10 cellular contexts compared by ENCODE assay signal in genomic region chr19:32287811-32288227, GRCh38. TPM values are rescaled to one million over a fixed set of nuclear protein-coding genes. Genes with fewer than 3 reads are reported as not detected.
DNase-seq lines count a peak whose midpoint lies in the region; ATAC-seq and TF ChIP-seq lines count a peak whose summit lies in the region.
"Had no signal": no experiment of that assay in that cellular context is flagged by ENCODE, and none has a peak within 500 bp of the region (broad histone marks: within the 10 kb centered on the region; RNA-seq: fewer than 3 reads in every experiment).

No MANE protein-coding gene starts in this region.

- H3K36me3 ChIP-seq in Karpas-422 (ENCODE audit: insufficient read depth, low read length), result no peaks in the 10 kb centered on the region
- no peaks in the 10 kb centered on the region for H3K36me3 ChIP-seq in right atrium auricular region
- no peaks in the 10 kb centered on the region for H3K36me3 ChIP-seq in gastrocnemius medialis

- H3K4me3 ChIP-seq in Karpas-422 (ENCODE audit: low read length) (no peak overlapping the region), right atrium auricular region (no peak overlapping the region), gastrocnemius medialis (peak overlapping the region in 1 of 4 donors; percentile 28)

- no peak for TF ChIP-seq POLR2A in gastrocnemius medialis (IDR thresholded peaks at IDR 0.05)

- H3K27me3 Mint-ChIP-seq in activated naive CD8-positive, alpha-beta T cell treated with anti-CD3 and anti-CD28 coated beads, Interleukin-2, amount 50 U/mL, for 24 hours, result peaks cover 20% of the 10 kb centered on the region

- H3K9me3 ChIP-seq in Karpas-422 (ENCODE audit: low read length) (no peaks in the 10 kb centered on the region), right atrium auricular region (no peaks in the 10 kb centered on the region), gastrocnemius medialis (no peaks in the 10 kb centered on the region)

- no peak overlapping the region for H3K27ac Mint-ChIP-seq in activated naive CD8-positive, alpha-beta T cell treated with anti-CD3 and anti-CD28 coated beads, Interleukin-2, amount 50 U/mL, for 24 hours
- H3K27ac Mint-ChIP-seq: activated naive CD4-positive, alpha-beta T cell treated with anti-CD3 and anti-CD28 coated beads, Interleukin-2, amount 50 U/mL, for 24 hours; CD4-positive, CD25-positive, alpha-beta regulatory T cell had no signal

- H3K36me3 Mint-ChIP-seq in activated naive CD8-positive, alpha-beta T cell treated with anti-CD3 and anti-CD28 coated beads, Interleukin-2, amount 50 U/mL, for 24 hours (ENCODE audit: low read depth), result no peaks in the 10 kb centered on the region
- H3K36me3 Mint-ChIP-seq: activated naive CD4-positive, alpha-beta T cell treated with anti-CD3 and anti-CD28 coated beads, Interleukin-2, amount 50 U/mL, for 24 hours; CD4-positive, CD25-positive, alpha-beta regulatory T cell had no signal

- in situ Hi-C loops in gastrocnemius medialis (cut with MboI; ENCODE audit: low sequenced_read_pairs in 4 of 4), result no loop called here

- ATAC-seq in activated naive CD8-positive, alpha-beta T cell treated with anti-CD3 and anti-CD28 coated beads, Interleukin-2, amount 50 U/mL, for 24 hours, result no peak
- peak; percentile 58 to 61 for ATAC-seq in gastrocnemius medialis
- ATAC-seq in HG03457 (IDR thresholded peaks at IDR 0.05; ENCODE audit: unreplicated experiment), result no peak

- H3K79me2 ChIP-seq in Karpas-422 (ENCODE audit: low read length), result no peaks in the 10 kb centered on the region

- peaks cover 7% of the 10 kb centered on the region; the same call in 1 of the 2 replicates for H3K4me1 ChIP-seq in Karpas-422 (ENCODE audit: low read length)
- no peaks in the 10 kb centered on the region for H3K4me1 ChIP-seq in right atrium auricular region
- no peaks in the 10 kb centered on the region for H3K4me1 ChIP-seq in gastrocnemius medialis

- H3K9ac ChIP-seq in Karpas-422 (ENCODE audit: low read length), result no peak overlapping the region

- H3K27me3 ChIP-seq in Karpas-422 (ENCODE audit: low read length) (no peaks in the 10 kb centered on the region), right atrium auricular region (no peaks in the 10 kb centered on the region), gastrocnemius medialis (no peaks in the 10 kb centered on the region)

- no peaks in the 10 kb centered on the region for H4K20me1 ChIP-seq in Karpas-422 (ENCODE audit: insufficient read depth, low read depth, low read length)

- intact Hi-C loops in gastrocnemius medialis (cut with DNase I; ENCODE audit: low total_unique reads), result no loop called here

- H3K4me2 ChIP-seq in Karpas-422 (ENCODE audit: low read depth, low read length, poor library complexity, severe bottlenecking), result no peak overlapping the region

- no peak overlapping the region for H3K27ac ChIP-seq in Karpas-422 (ENCODE audit: low read length)
- H3K27ac ChIP-seq in right atrium auricular region, result peak overlapping the region in 1 of 2 donors; percentile 16
- no peak overlapping the region for H3K27ac ChIP-seq in gastrocnemius medialis

- H3K9me3 Mint-ChIP-seq in activated naive CD8-positive, alpha-beta T cell treated with anti-CD3 and anti-CD28 coated beads, Interleukin-2, amount 50 U/mL, for 24 hours, result no peaks in the 10 kb centered on the region
- H3K9me3 Mint-ChIP-seq: activated naive CD4-positive, alpha-beta T cell treated with anti-CD3 and anti-CD28 coated beads, Interleukin-2, amount 50 U/mL, for 24 hours had no signal

- H2AFZ ChIP-seq in Karpas-422 (ENCODE audit: low read length), result no peak overlapping the region

- TF ChIP-seq CTCF in right atrium auricular region (IDR thresholded peaks at IDR 0.05), result peak in 1 of 2 donors; percentile 59
- peak in 4 of 5 experiments; percentile 13 to 41 (median 27) for TF ChIP-seq CTCF in gastrocnemius medialis (IDR thresholded peaks at IDR 0.05 in 4 of 5, conservative IDR thresholded peaks at IDR 0.05 in 1 of 5)

- DNase-seq in NCI-H1436 (lab: John Stamatoyannopoulos, UW), result peak; percentile 6
- no peak for DNase-seq in NCI-H1436 treated with DMSO at 0.1 percent for 48 hours (lab: John Stamatoyannopoulos, UW)
- DNase-seq in Karpas-422, result peak; percentile 67
- DNase-seq in activated naive CD8-positive, alpha-beta T cell treated with anti-CD3 and anti-CD28 coated beads, Interleukin-2, amount 50 U/mL, for 24 hours, result peak; percentile 22
- DNase-seq in right atrium auricular region (ENCODE audit: low spot score), result peak; percentile 73
- DNase-seq in gastrocnemius medialis, result peak; percentile 18 to 50
- no peak for DNase-seq in activated effector memory CD4-positive, alpha-beta T cell treated with anti-CD3 and anti-CD28 coated beads, Interleukin-2, amount 50 U/mL, for 16 hours

- no peak overlapping the region for H3K4me3 Mint-ChIP-seq in activated naive CD8-positive, alpha-beta T cell treated with anti-CD3 and anti-CD28 coated beads, Interleukin-2, amount 50 U/mL, for 24 hours
- H3K4me3 Mint-ChIP-seq: activated naive CD4-positive, alpha-beta T cell treated with anti-CD3 and anti-CD28 coated beads, Interleukin-2, amount 50 U/mL, for 24 hours; CD4-positive, CD25-positive, alpha-beta regulatory T cell had no signal

- H3K9me2 ChIP-seq in Karpas-422 (replicated peaks; ENCODE audit: insufficient read depth, low read length), result no peaks in the 10 kb centered on the region

- no peaks in the 10 kb centered on the region for H3K4me1 Mint-ChIP-seq in activated naive CD8-positive, alpha-beta T cell treated with anti-CD3 and anti-CD28 coated beads, Interleukin-2, amount 50 U/mL, for 24 hours
- H3K4me1 Mint-ChIP-seq: activated naive CD4-positive, alpha-beta T cell treated with anti-CD3 and anti-CD28 coated beads, Interleukin-2, amount 50 U/mL, for 24 hours; CD4-positive, CD25-positive, alpha-beta regulatory T cell had no signal

RNA-seq across cellular contexts. Expression of gene ZNF507, which starts 57.6 kb away (rescaled TPM):
- total RNA-seq in Karpas-422 (2014; rRNA removed; shearing (Covaris generic); ENCODE audit: low replicate concordance), result 11.1 and 14.6 TPM in 2 replicates
- total RNA-seq in right atrium auricular region (10 to 100 TPM in 1 of 2 donors, 1 to 10 TPM in 1; 9.0 to 12.7 TPM), gastrocnemius medialis (10 to 100 TPM; 11.9 to 21.8 (median 17.8) TPM)

Comparison
In these comparisons a context has a peak if more than half of its experiments do, and no peak if none do; other contexts are left out.
1. DNase-seq: peak in NCI-H1436 (single experiment), Karpas-422 (single experiment), activated naive CD8-positive, alpha-beta T cell treated with anti-CD3 and anti-CD28 coated beads, Interleukin-2, amount 50 U/mL, for 24 hours (single experiment), right atrium auricular region (single experiment) and gastrocnemius medialis (2 of 2); none in NCI-H1436 treated with DMSO at 0.1 percent for 48 hours (single experiment) and activated effector memory CD4-positive, alpha-beta T cell treated with anti-CD3 and anti-CD28 coated beads, Interleukin-2, amount 50 U/mL, for 16 hours (single experiment).
2. ATAC-seq: peak in gastrocnemius medialis (2 of 2); none in activated naive CD8-positive, alpha-beta T cell treated with anti-CD3 and anti-CD28 coated beads, Interleukin-2, amount 50 U/mL, for 24 hours (single experiment) and HG03457 (single experiment).